Comparison of ENCODE assay signal across 8 cellular contexts in genomic region chr1:212287261-212287895, GRCh38. TPM values are rescaled to one million over a fixed set of nuclear protein-coding genes. Genes with fewer than 3 reads are reported as not detected.
DNase-seq lines count a peak whose midpoint lies in the region; ATAC-seq and TF ChIP-seq lines count a peak whose summit lies in the region.

No MANE protein-coding gene starts in this region.

- H3K4me3 Mint-ChIP-seq in T-helper 1 cell treated with Interleukin-12 subunit alpha and Interleukin-12 subunit beta and Interleukin-4 antibody, amounts not matched to agents 30 μg/mL and 1 μg/mL, for 36 hours, result peak overlapping the region; percentile 100
- H3K4me3 Mint-ChIP-seq in activated naive CD8-positive, alpha-beta T cell, result peak overlapping the region; percentile 99

- H3K4me3 ChIP-seq in kidney epithelial cell (ENCODE audit: low read depth, low read length) (peak overlapping the region; percentile 87), suprapubic skin (peak overlapping the region; percentile 89)

- H3K27me3 Mint-ChIP-seq in T-helper 1 cell treated with Interleukin-12 subunit alpha and Interleukin-12 subunit beta and Interleukin-4 antibody, amounts not matched to agents 30 μg/mL and 1 μg/mL, for 36 hours (ENCODE audit: low read depth), result no peaks in the 10 kb centered on the region
- H3K27me3 Mint-ChIP-seq in activated naive CD8-positive, alpha-beta T cell, result no peaks in the 10 kb centered on the region

- no peak for TF ChIP-seq CTCF in kidney epithelial cell (IDR thresholded peaks at IDR 0.05; ENCODE audit: insufficient read depth, low read length, poor library complexity, severe bottlenecking)
- no peak for TF ChIP-seq CTCF in suprapubic skin (IDR thresholded peaks at IDR 0.05)

- H3K36me3 Mint-ChIP-seq in T-helper 1 cell treated with Interleukin-12 subunit alpha and Interleukin-12 subunit beta and Interleukin-4 antibody, amounts not matched to agents 30 μg/mL and 1 μg/mL, for 36 hours (ENCODE audit: low read depth), result peaks cover 14% of the 10 kb centered on the region
- H3K36me3 Mint-ChIP-seq in activated naive CD8-positive, alpha-beta T cell, result peaks cover 4% of the 10 kb centered on the region

- H3K9me3 Mint-ChIP-seq in T-helper 1 cell treated with Interleukin-12 subunit alpha and Interleukin-12 subunit beta and Interleukin-4 antibody, amounts not matched to agents 30 μg/mL and 1 μg/mL, for 36 hours, result no peaks in the 10 kb centered on the region
- H3K9me3 Mint-ChIP-seq in activated naive CD8-positive, alpha-beta T cell (ENCODE audit: low read depth), result no peaks in the 10 kb centered on the region

- no peak for TF ChIP-seq EP300 in suprapubic skin (IDR thresholded peaks at IDR 0.05)

- peaks cover 42% of the 10 kb centered on the region for H3K4me1 Mint-ChIP-seq in T-helper 1 cell treated with Interleukin-12 subunit alpha and Interleukin-12 subunit beta and Interleukin-4 antibody, amounts not matched to agents 30 μg/mL and 1 μg/mL, for 36 hours (ENCODE audit: low read depth)
- peaks cover 60% of the 10 kb centered on the region for H3K4me1 Mint-ChIP-seq in activated naive CD8-positive, alpha-beta T cell (ENCODE audit: low read depth)

- H3K27me3 ChIP-seq in kidney epithelial cell (ENCODE audit: control insufficient read depth, insufficient read depth, low read length) (no peaks in the 10 kb centered on the region), suprapubic skin (no peaks in the 10 kb centered on the region)

- DNase-seq in T-helper 1 cell (no peak), kidney epithelial cell (ENCODE audit: low read depth) (no peak), suprapubic skin (ENCODE audit: low spot score in 2 of 2) (no peak), DMS114 treated with DMSO at 0.1 percent for 48 hours (lab: John Stamatoyannopoulos, UW; ENCODE audit: unreplicated experiment) (no peak), NOMO-1 treated with dmso at 0.1 percent for 144 hours (lab: John Stamatoyannopoulos, UW; ENCODE audit: unreplicated experiment) (no peak)

- ATAC-seq in GM18873 (IDR thresholded peaks at IDR 0.05; ENCODE audit: low FRiP score, unreplicated experiment), result no peak

- H3K27ac ChIP-seq in suprapubic skin, result peak overlapping the region; percentile 99

- no peaks in the 10 kb centered on the region for H3K9me3 ChIP-seq in suprapubic skin

- peaks cover 58% of the 10 kb centered on the region for H3K4me1 ChIP-seq in suprapubic skin

- no peak for TF ChIP-seq POLR2A in suprapubic skin (IDR thresholded peaks at IDR 0.05)

- 18% methylated on average over 3 of the region's 3 CpGs for WGBS in suprapubic skin

- no peaks in the 10 kb centered on the region for H3K36me3 ChIP-seq in kidney epithelial cell (ENCODE audit: control insufficient read depth, insufficient read depth, low read length)
- H3K36me3 ChIP-seq in suprapubic skin, result no peaks in the 10 kb centered on the region

- peak overlapping the region; percentile 50 for H3K27ac Mint-ChIP-seq in T-helper 1 cell treated with Interleukin-12 subunit alpha and Interleukin-12 subunit beta and Interleukin-4 antibody, amounts not matched to agents 30 μg/mL and 1 μg/mL, for 36 hours
- H3K27ac Mint-ChIP-seq in activated naive CD8-positive, alpha-beta T cell, result peak overlapping the region; percentile 97

RNA-seq across cellular contexts. Expression of gene PPP2R5A, which starts 2.2 kb away (rescaled TPM):
- total RNA-seq in kidney epithelial cell, result 23.6 and 24.0 TPM in 2 replicates
- 10 to 100 TPM; 44.6 to 58.2 (median 50.5) TPM for total RNA-seq in suprapubic skin
